ENCODE assay signal across 8 cellular contexts in genomic region chr11:70201876-70202861, GRCh38. TPM values are rescaled to one million over a fixed set of nuclear protein-coding genes. Genes with fewer than 3 reads are reported as not detected.
DNase-seq lines count a peak whose midpoint lies in the region; ATAC-seq, FAIRE-seq and TF ChIP-seq lines count a peak whose summit lies in the region.

No MANE protein-coding gene starts in this region.

- DNase-seq in NK-92 treated with Interleukin-12 subunit alpha and Interleukin-12 subunit beta, amount 100 ng/mL, for 24 hours (lab: John Stamatoyannopoulos, UW), result peak; percentile 31
- DNase-seq in NK-92 (lab: John Stamatoyannopoulos, UW; ENCODE audit: unreplicated experiment), result no peak
- no peak for DNase-seq in suprapubic skin (ENCODE audit: low spot score in 2 of 2)
- DNase-seq in GM12892 (ENCODE audit: insufficient read length), result no peak
- DNase-seq in activated gamma-delta T cell (lab: John Stamatoyannopoulos, UW), result no peak
- no peak for DNase-seq in iPS-NIHi11 (ENCODE audit: low spot score)

- no peaks in the 10 kb centered on the region for H3K9me3 Mint-ChIP-seq in activated T-helper 17 cell treated with anti-CD3 and anti-CD28 coated beads, Interleukin-2, amount 50 U/mL, for 72 hours

- H3K27me3 ChIP-seq in iPS-20b (ENCODE audit: insufficient read depth, low read length) (no peaks in the 10 kb centered on the region), suprapubic skin (no peaks in the 10 kb centered on the region)

- H3K36me3 Mint-ChIP-seq in activated T-helper 17 cell treated with anti-CD3 and anti-CD28 coated beads, Interleukin-2, amount 50 U/mL, for 72 hours (ENCODE audit: low read depth), result peaks cover 35% of the 10 kb centered on the region

- no peak for TF ChIP-seq EP300 in suprapubic skin (IDR thresholded peaks at IDR 0.05)

- TF ChIP-seq POLR2A in suprapubic skin (IDR thresholded peaks at IDR 0.05) (no peak), GM12892 (IDR thresholded peaks at IDR 0.05; ENCODE audit: low read depth, low read length) (no peak)

- H3K9me3 ChIP-seq in iPS-20b (ENCODE audit: insufficient read depth, low read depth, low read length) (no peaks in the 10 kb centered on the region), suprapubic skin (no peaks in the 10 kb centered on the region)

- H3K27ac ChIP-seq in iPS-20b (ENCODE audit: low read length), result no peak overlapping the region
- peak overlapping the region; percentile 98 for H3K27ac ChIP-seq in suprapubic skin

- H3K27ac Mint-ChIP-seq in activated T-helper 17 cell treated with anti-CD3 and anti-CD28 coated beads, Interleukin-2, amount 50 U/mL, for 72 hours, result peak overlapping the region; percentile 89

- WGBS in suprapubic skin, result 72% methylated on average over 29 of the region's 29 CpGs

- TF ChIP-seq CTCF in suprapubic skin (IDR thresholded peaks at IDR 0.05), result no peak

- H3K36me3 ChIP-seq in iPS-20b (ENCODE audit: insufficient read depth, low read depth, low read length) (peaks cover 26% of the 10 kb centered on the region), suprapubic skin (peaks cover 14% of the 10 kb centered on the region)

- H3K4me1 Mint-ChIP-seq in activated T-helper 17 cell treated with anti-CD3 and anti-CD28 coated beads, Interleukin-2, amount 50 U/mL, for 72 hours, result peaks cover 16% of the 10 kb centered on the region

- H3K27me3 Mint-ChIP-seq in activated T-helper 17 cell treated with anti-CD3 and anti-CD28 coated beads, Interleukin-2, amount 50 U/mL, for 72 hours, result no peaks in the 10 kb centered on the region

- H3K4me3 ChIP-seq in iPS-20b (ENCODE audit: low read length) (peak overlapping the region; percentile 99), suprapubic skin (peak overlapping the region; percentile 98)

- peaks cover 13% of the 10 kb centered on the region for H3K4me1 ChIP-seq in iPS-20b (ENCODE audit: insufficient read depth, low read length)
- peaks cover 24% of the 10 kb centered on the region for H3K4me1 ChIP-seq in suprapubic skin

- peak overlapping the region; percentile 99; the same call in 1 of the 2 replicates for H3K9ac ChIP-seq in iPS-20b (ENCODE audit: low read depth, low read length)

- ATAC-seq in activated T-helper 17 cell treated with anti-CD3 and anti-CD28 coated beads, Interleukin-2, amount 50 U/mL, for 72 hours (replicated peaks), result no peak

- H3K4me3 Mint-ChIP-seq in activated T-helper 17 cell treated with anti-CD3 and anti-CD28 coated beads, Interleukin-2, amount 50 U/mL, for 72 hours, result peak overlapping the region; percentile 98

- no peak for FAIRE-seq in GM12892 (lab: Jason Lieb, UNC)

RNA-seq across cellular contexts. Expression of gene FADD, which starts 0.9 kb away (rescaled TPM):
- total RNA-seq in activated T-helper 17 cell treated with anti-CD3 and anti-CD28 coated beads, Interleukin-2, amount 50 U/mL, for 72 hours, result 10 to 100 TPM; 25.5 to 37.1 TPM
- total RNA-seq in suprapubic skin, result 10 to 100 TPM; 12.3 to 29.3 (median 18.1) TPM
- 8.0 TPM for polyA plus RNA-seq in GM12892 (2012; ENCODE audit: missing spikeins)
